10 cellular contexts compared by ENCODE assay signal in the genomic region with DNA sequence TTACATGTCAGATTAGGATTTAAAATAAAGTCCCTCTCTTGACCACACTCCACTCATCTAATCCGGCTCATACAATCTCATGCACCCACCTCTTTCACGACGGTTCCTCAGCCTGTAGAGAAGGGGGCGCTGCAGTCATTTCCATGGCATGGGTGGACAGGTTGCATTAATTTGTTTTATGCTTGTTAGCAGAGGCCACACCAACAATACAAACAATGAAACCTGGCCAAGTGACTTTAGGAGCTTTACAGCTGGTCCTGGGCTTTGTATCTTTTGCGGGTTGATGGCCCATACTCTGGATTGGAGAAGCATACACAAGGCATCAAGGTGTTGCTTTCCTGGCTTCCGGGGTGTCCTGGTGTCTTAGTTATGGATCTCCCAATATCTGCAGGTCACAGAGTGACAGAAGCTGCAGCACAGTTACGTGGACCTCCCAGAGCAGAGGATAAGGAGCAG. TPM values are rescaled to one million over a fixed set of nuclear protein-coding genes. Genes with fewer than 3 reads are reported as not detected.
DNase-seq lines count a peak whose midpoint lies in the region; ATAC-seq and TF ChIP-seq lines count a peak whose summit lies in the region.
"Had no signal": no experiment of that assay in that cellular context is flagged by ENCODE, and none has a peak within 500 bp of the region (broad histone marks: within the 10 kb centered on the region; RNA-seq: fewer than 3 reads in every experiment).

No MANE protein-coding gene starts in this region.

- no peaks in the 10 kb centered on the region for H3K9me3 Mint-ChIP-seq in CD8-positive, alpha-beta T cell
- no peaks in the 10 kb centered on the region for H3K9me3 Mint-ChIP-seq in activated T-helper 1 cell treated with anti-CD3 and anti-CD28 coated beads, Interleukin-12 subunit alpha, Interleukin-12 subunit beta, Interleukin-2, Interleukin-4 antibody, amounts not matched to agents 30 ng/mL and 10 ng/mL and 1 ng/mL, durations not matched to agents 14 hours and 24 hours and 36 hours

- peaks cover 4% of the 10 kb centered on the region for H3K4me1 Mint-ChIP-seq in CD8-positive, alpha-beta T cell (ENCODE audit: low read depth)
- peaks cover 6% of the 10 kb centered on the region for H3K4me1 Mint-ChIP-seq in activated T-helper 1 cell treated with anti-CD3 and anti-CD28 coated beads, Interleukin-12 subunit alpha, Interleukin-12 subunit beta, Interleukin-2, Interleukin-4 antibody, amounts not matched to agents 30 ng/mL and 10 ng/mL and 1 ng/mL, durations not matched to agents 14 hours and 24 hours and 36 hours (ENCODE audit: low read depth)
- H3K4me1 Mint-ChIP-seq: CD4-positive, CD25-positive, alpha-beta regulatory T cell had no signal

- H3K27ac Mint-ChIP-seq in CD8-positive, alpha-beta T cell, result no peak overlapping the region
- H3K27ac Mint-ChIP-seq in activated T-helper 1 cell treated with anti-CD3 and anti-CD28 coated beads, Interleukin-12 subunit alpha, Interleukin-12 subunit beta, Interleukin-2, Interleukin-4 antibody, amounts not matched to agents 30 ng/mL and 10 ng/mL and 1 ng/mL, durations not matched to agents 14 hours and 24 hours and 36 hours, result no peak overlapping the region
- H3K27ac Mint-ChIP-seq: CD4-positive, CD25-positive, alpha-beta regulatory T cell had no signal

- CTCF ChIA-PET in CD8-positive, alpha-beta T cell (lab: Charles Lee), result no interaction called here

- peaks cover 30% of the 10 kb centered on the region for H3K27me3 Mint-ChIP-seq in CD8-positive, alpha-beta T cell (ENCODE audit: low read depth)
- peaks cover 14% of the 10 kb centered on the region for H3K27me3 Mint-ChIP-seq in activated T-helper 1 cell treated with anti-CD3 and anti-CD28 coated beads, Interleukin-12 subunit alpha, Interleukin-12 subunit beta, Interleukin-2, Interleukin-4 antibody, amounts not matched to agents 30 ng/mL and 10 ng/mL and 1 ng/mL, durations not matched to agents 14 hours and 24 hours and 36 hours (ENCODE audit: insufficient read depth)

- intact Hi-C loops in colonic mucosa (cut with DNase I), result no loop called here
- intact Hi-C loops in CD8-positive, alpha-beta T cell (cut with DNase I, micrococcal nuclease), result loop anchor here in 1 of 2 experiments (5.0 kb wide), 1 partner anchor 273 kb away; no protein-coding TSS in a partner anchor
- intact Hi-C loops in activated T-helper 1 cell treated with anti-CD3 and anti-CD28 coated beads, Interleukin-12 subunit alpha, Interleukin-12 subunit beta, Interleukin-2, Interleukin-4 antibody, amounts not matched to agents 30 ng/mL and 10 ng/mL and 1 ng/mL, durations not matched to agents 14 hours and 24 hours and 36 hours (cut with micrococcal nuclease), result no loop called here

- H3K4me3 ChIP-seq in colonic mucosa (no peak overlapping the region), retinal pigment epithelial cell (ENCODE audit: low read length) (no peak overlapping the region)
- no peak overlapping the region for H3K4me3 ChIP-seq in CD8-positive, alpha-beta T cell (ENCODE audit: low read depth, low read length)

- DNase-seq in SIG-M5 treated with dmso at 0.1 percent for 504 hours (lab: John Stamatoyannopoulos, UW; ENCODE audit: unreplicated experiment) (peak; percentile 60), SIG-M5 (lab: John Stamatoyannopoulos, UW) (no peak), NAMALWA (ENCODE audit: low spot score) (peak; percentile 70), colonic mucosa (peak; percentile 42), retinal pigment epithelial cell (ENCODE audit: low read depth) (no peak)
- DNase-seq in CD8-positive, alpha-beta T cell, result no peak
- no peak for DNase-seq in stimulated activated CD4-positive, alpha-beta T cell treated with anti-CD3 and anti-CD28 coated beads, Interleukin-15, amount 100 ng/mL, for 24 hours
- no peak for DNase-seq in activated T-helper 1 cell treated with anti-CD3 and anti-CD28 coated beads, Interleukin-12 subunit alpha, Interleukin-12 subunit beta, Interleukin-2, Interleukin-4 antibody, amounts not matched to agents 30 ng/mL and 10 ng/mL and 1 ng/mL, durations not matched to agents 14 hours and 24 hours and 36 hours (ENCODE audit: low spot score)
- DNase-seq: CD4-positive, CD25-positive, alpha-beta regulatory T cell had no signal

- no peaks in the 10 kb centered on the region for H3K4me1 ChIP-seq in colonic mucosa
- no peaks in the 10 kb centered on the region for H3K4me1 ChIP-seq in CD8-positive, alpha-beta T cell (ENCODE audit: insufficient read depth, low read length)

- H3K9me3 ChIP-seq in colonic mucosa, result no peaks in the 10 kb centered on the region
- no peaks in the 10 kb centered on the region for H3K9me3 ChIP-seq in CD8-positive, alpha-beta T cell (ENCODE audit: low read length)

- no peak for ATAC-seq in CD8-positive, alpha-beta T cell

- H3K4me3 Mint-ChIP-seq in CD8-positive, alpha-beta T cell, result no peak overlapping the region
- H3K4me3 Mint-ChIP-seq in activated T-helper 1 cell treated with anti-CD3 and anti-CD28 coated beads, Interleukin-12 subunit alpha, Interleukin-12 subunit beta, Interleukin-2, Interleukin-4 antibody, amounts not matched to agents 30 ng/mL and 10 ng/mL and 1 ng/mL, durations not matched to agents 14 hours and 24 hours and 36 hours, result no peak overlapping the region
- H3K4me3 Mint-ChIP-seq: CD4-positive, CD25-positive, alpha-beta regulatory T cell had no signal

- POLR2A ChIA-PET in CD8-positive, alpha-beta T cell (lab: Charles Lee), result no interaction called here

- H3K27ac ChIP-seq in colonic mucosa, result no peak overlapping the region
- no peak overlapping the region for H3K27ac ChIP-seq in CD8-positive, alpha-beta T cell (ENCODE audit: low read depth, low read length)

- H3K27me3 ChIP-seq in colonic mucosa, result no peaks in the 10 kb centered on the region
- H3K27me3 ChIP-seq in CD8-positive, alpha-beta T cell (ENCODE audit: insufficient read depth, low read length), result peaks cover 5% of the 10 kb centered on the region

- TF ChIP-seq CTCF in colonic mucosa (IDR thresholded peaks at IDR 0.05) (no peak), retinal pigment epithelial cell (conservative IDR thresholded peaks at IDR 0.05; ENCODE audit: low read depth, low read length) (peak; percentile 80)
- TF ChIP-seq CTCF in CD8-positive, alpha-beta T cell (IDR thresholded peaks at IDR 0.05), result no peak

- no peaks in the 10 kb centered on the region for H3K36me3 Mint-ChIP-seq in CD8-positive, alpha-beta T cell
- no peaks in the 10 kb centered on the region for H3K36me3 Mint-ChIP-seq in activated T-helper 1 cell treated with anti-CD3 and anti-CD28 coated beads, Interleukin-12 subunit alpha, Interleukin-12 subunit beta, Interleukin-2, Interleukin-4 antibody, amounts not matched to agents 30 ng/mL and 10 ng/mL and 1 ng/mL, durations not matched to agents 14 hours and 24 hours and 36 hours (ENCODE audit: low read depth)
- H3K36me3 Mint-ChIP-seq: CD4-positive, CD25-positive, alpha-beta regulatory T cell had no signal

- H3K36me3 ChIP-seq in colonic mucosa, result no peaks in the 10 kb centered on the region
- H3K36me3 ChIP-seq in CD8-positive, alpha-beta T cell (ENCODE audit: insufficient read depth, low read length), result no peaks in the 10 kb centered on the region

- no peak overlapping the region for H3K9ac ChIP-seq in colonic mucosa (ENCODE audit: low read depth in 2 of 2, low read length in 2 of 2)

RNA-seq across cellular contexts. Expression of gene SNF8, which starts 9.7 kb away (rescaled TPM):
- total RNA-seq in colonic mucosa, result 100 to 1,000 TPM in 1 of 2 donors, 10 to 100 TPM in 1; 98.7 to 139 TPM
- total RNA-seq in CD8-positive, alpha-beta T cell, result 10 to 100 TPM; 61.7 to 64.3 TPM
- total RNA-seq in activated T-helper 1 cell treated with anti-CD3 and anti-CD28 coated beads, Interleukin-12 subunit alpha, Interleukin-12 subunit beta, Interleukin-2, Interleukin-4 antibody, amounts not matched to agents 30 ng/mL and 10 ng/mL and 1 ng/mL, durations not matched to agents 14 hours and 24 hours and 36 hours, result 148 and 163 TPM in 2 replicates

RNA-seq across cellular contexts. Expression of gene GIP, which starts 14.1 kb away (rescaled TPM):
- not detected for total RNA-seq in colonic mucosa
- not detected for total RNA-seq in CD8-positive, alpha-beta T cell
- not detected in 2 replicates for total RNA-seq in activated T-helper 1 cell treated with anti-CD3 and anti-CD28 coated beads, Interleukin-12 subunit alpha, Interleukin-12 subunit beta, Interleukin-2, Interleukin-4 antibody, amounts not matched to agents 30 ng/mL and 10 ng/mL and 1 ng/mL, durations not matched to agents 14 hours and 24 hours and 36 hours
- total RNA-seq: CD4-positive, CD25-positive, alpha-beta regulatory T cell; T-helper 2 cell treated with Interferon-gamma antibody and Interleukin-4, amounts not matched to agents 100 ng/mL and 5 ng/mL, for 36 hours had no signal

RNA-seq across cellular contexts. Expression of gene IGF2BP1, which starts 42.9 kb away (rescaled TPM):
- under 1 TPM in 1 of 2 donors, not detected in 1; 0.96 TPM for total RNA-seq in colonic mucosa
- total RNA-seq in CD8-positive, alpha-beta T cell, result not detected
- total RNA-seq in activated T-helper 1 cell treated with anti-CD3 and anti-CD28 coated beads, Interleukin-12 subunit alpha, Interleukin-12 subunit beta, Interleukin-2, Interleukin-4 antibody, amounts not matched to agents 30 ng/mL and 10 ng/mL and 1 ng/mL, durations not matched to agents 14 hours and 24 hours and 36 hours, result not detected in 2 replicates
- total RNA-seq: CD4-positive, CD25-positive, alpha-beta regulatory T cell had no signal

RNA-seq across cellular contexts. Expression of gene UBE2Z, which starts 46.1 kb away (rescaled TPM):
- 10 to 100 TPM; 68.1 to 68.8 TPM for total RNA-seq in colonic mucosa
- 10 to 100 TPM; 56.4 to 56.7 TPM for total RNA-seq in CD8-positive, alpha-beta T cell
- 88.8 and 91.5 TPM in 2 replicates for total RNA-seq in activated T-helper 1 cell treated with anti-CD3 and anti-CD28 coated beads, Interleukin-12 subunit alpha, Interleukin-12 subunit beta, Interleukin-2, Interleukin-4 antibody, amounts not matched to agents 30 ng/mL and 10 ng/mL and 1 ng/mL, durations not matched to agents 14 hours and 24 hours and 36 hours

Comparison
In these comparisons a context has a peak if more than half of its experiments do, and no peak if none do; other contexts are left out.
1. DNase-seq: peak in SIG-M5 treated with dmso at 0.1 percent for 504 hours (single experiment), NAMALWA (single experiment) and colonic mucosa (single experiment); none in SIG-M5 (single experiment), retinal pigment epithelial cell (single experiment), CD8-positive, alpha-beta T cell (0 of 7), stimulated activated CD4-positive, alpha-beta T cell treated with anti-CD3 and anti-CD28 coated beads, Interleukin-15, amount 100 ng/mL, for 24 hours (single experiment) and activated T-helper 1 cell treated with anti-CD3 and anti-CD28 coated beads, Interleukin-12 subunit alpha, Interleukin-12 subunit beta, Interleukin-2, Interleukin-4 antibody, amounts not matched to agents 30 ng/mL and 10 ng/mL and 1 ng/mL, durations not matched to agents 14 hours and 24 hours and 36 hours (single experiment).